In the genomic region with DNA sequence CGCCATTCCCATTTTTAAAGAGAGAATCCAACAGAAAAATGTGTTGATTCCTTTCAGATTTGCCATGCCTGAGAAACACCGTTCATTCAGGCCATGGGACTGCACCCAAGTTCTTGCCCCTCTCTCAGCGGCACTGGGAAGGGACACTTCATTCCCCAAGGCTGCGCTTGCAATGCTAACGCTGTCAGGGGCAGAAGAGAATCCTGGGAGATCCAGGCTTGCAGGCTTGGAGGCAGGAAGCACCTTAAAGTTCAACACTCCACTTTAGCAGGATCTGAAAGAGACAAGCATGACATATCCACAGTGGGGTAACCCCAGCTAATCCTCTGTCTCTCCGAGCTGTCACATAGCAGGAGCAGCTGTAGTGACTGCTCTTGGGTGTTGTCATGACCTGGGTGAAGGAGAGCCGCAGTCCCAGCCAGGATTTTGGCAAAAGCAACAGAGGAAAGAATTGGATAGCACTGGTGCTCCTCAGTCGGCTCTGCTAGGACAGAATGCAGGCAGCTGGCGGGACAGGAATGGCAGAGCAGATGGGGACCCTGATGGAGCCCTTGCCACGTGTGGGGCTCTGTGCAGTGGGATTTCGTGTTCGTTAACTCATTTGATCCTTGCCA, we compare ENCODE assay signal across 16 cellular contexts.
"Had no signal": no experiment of that assay in that cellular context is flagged by ENCODE, and none has a peak within 500 bp of the region (broad histone marks: within the 10 kb centered on the region; RNA-seq: fewer than 3 reads in every experiment).

No MANE protein-coding gene starts in this region.

- H3K4me3 Mint-ChIP-seq: activated CD4-positive, alpha-beta memory T cell treated with anti-CD3 and anti-CD28 coated beads for 36 hours; activated CD8-positive, alpha-beta memory T cell treated with anti-CD3 and anti-CD28 coated beads, Interleukin-2, amount 10 ng/mL, durations not matched to agents 7 days and 5 days; natural killer cell; type B pancreatic cell had no signal

- H3K4me1 Mint-ChIP-seq: activated CD8-positive, alpha-beta memory T cell treated with anti-CD3 and anti-CD28 coated beads, Interleukin-2, amount 10 ng/mL, durations not matched to agents 7 days and 5 days; natural killer cell had no signal

- H3K27ac Mint-ChIP-seq: activated CD4-positive, alpha-beta memory T cell treated with anti-CD3 and anti-CD28 coated beads for 36 hours; activated CD8-positive, alpha-beta memory T cell treated with anti-CD3 and anti-CD28 coated beads, Interleukin-2, amount 10 ng/mL, durations not matched to agents 7 days and 5 days; activated naive CD4-positive, alpha-beta T cell treated with anti-CD3 and anti-CD28 coated beads, Interleukin-2, amount 50 U/mL, for 72 hours; natural killer cell; type B pancreatic cell had no signal

- FAIRE-seq: colon, keratinocyte, small intestine had no signal

- H2AFZ ChIP-seq: hepatocyte had no signal

- H3K9me3 ChIP-seq: mucosa of descending colon had no signal

- H3K4me2 ChIP-seq: hepatocyte had no signal

- H3K27ac ChIP-seq: cardiac muscle cell, hepatocyte had no signal

- H3K9me3 Mint-ChIP-seq: activated CD4-positive, alpha-beta memory T cell treated with anti-CD3 and anti-CD28 coated beads for 36 hours; activated naive CD4-positive, alpha-beta T cell treated with anti-CD3 and anti-CD28 coated beads, Interleukin-2, amount 50 U/mL, for 72 hours; natural killer cell; type B pancreatic cell had no signal

- H3K4me3 ChIP-seq: cardiac muscle cell, hepatocyte, mucosa of descending colon had no signal

- ATAC-seq: activated CD8-positive, alpha-beta memory T cell treated with anti-CD3 and anti-CD28 coated beads, Interleukin-2, amount 10 ng/mL, durations not matched to agents 7 days and 5 days; activated naive CD4-positive, alpha-beta T cell treated with anti-CD3 and anti-CD28 coated beads, Interleukin-2, amount 50 U/mL, for 72 hours; left lobe of liver; mucosa of descending colon; natural killer cell; stimulated activated naive CD8-positive, alpha-beta T cell treated with anti-CD3 and anti-CD28 coated beads, Interleukin-15, Interleukin-2, amounts not matched to agents 100 U/mL and 50 U/mL, for 24 hours had no signal

- DNase-seq: activated CD4-positive, alpha-beta memory T cell treated with anti-CD3 and anti-CD28 coated beads for 36 hours; activated CD8-positive, alpha-beta memory T cell treated with anti-CD3 and anti-CD28 coated beads, Interleukin-2, amount 10 ng/mL, durations not matched to agents 7 days and 5 days; activated T-cell treated with anti-CD3 and anti-CD28 coated beads, Interleukin-2, amount 50 U/mL, for 1 hour; mucosa of descending colon; natural killer cell; small intestine; stimulated activated CD4-positive, alpha-beta T cell treated with anti-CD3 and anti-CD28 coated beads, Interleukin-4, amount 100 ng/mL, for 4 hours; stimulated activated CD8-positive, alpha-beta memory T cell treated with anti-CD3 and anti-CD28 coated beads, Interleukin-4, amount 100 ng/mL, for 48 hours; stimulated activated naive CD8-positive, alpha-beta T cell treated with anti-CD3 and anti-CD28 coated beads, Interleukin-15, Interleukin-2, amounts not matched to agents 100 U/mL and 50 U/mL, for 24 hours had no signal

- H3K36me3 Mint-ChIP-seq: activated CD4-positive, alpha-beta memory T cell treated with anti-CD3 and anti-CD28 coated beads for 36 hours; activated CD8-positive, alpha-beta memory T cell treated with anti-CD3 and anti-CD28 coated beads, Interleukin-2, amount 10 ng/mL, durations not matched to agents 7 days and 5 days; activated naive CD4-positive, alpha-beta T cell treated with anti-CD3 and anti-CD28 coated beads, Interleukin-2, amount 50 U/mL, for 72 hours; natural killer cell; type B pancreatic cell had no signal

- H3K79me2 ChIP-seq: hepatocyte had no signal

- H3K27me3 Mint-ChIP-seq: type B pancreatic cell had no signal

- H3K36me3 ChIP-seq: cardiac muscle cell had no signal

- H3K27me3 ChIP-seq: cardiac muscle cell, hepatocyte had no signal
